In the genomic region with DNA sequence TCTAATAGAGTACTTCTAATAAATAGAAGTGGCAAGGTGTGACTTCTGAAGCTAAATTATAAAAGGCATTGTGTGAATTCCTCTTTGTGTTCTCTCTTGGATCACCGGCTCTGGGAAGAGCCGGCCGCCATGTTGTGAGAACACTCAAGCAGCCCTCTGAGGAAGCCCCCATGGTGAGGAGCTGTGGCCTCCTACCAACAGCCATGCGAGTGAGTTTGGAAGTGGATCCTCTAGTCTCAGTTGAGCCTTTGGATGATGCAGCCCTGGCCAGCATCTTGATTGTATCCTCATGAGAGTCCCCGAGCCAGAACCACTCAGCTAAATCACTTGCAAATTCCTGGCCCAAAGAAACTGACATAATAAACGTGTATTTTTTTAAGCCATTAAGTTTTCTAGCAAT, we compare ENCODE assay signal across 1 cellular context.
TF ChIP-seq lines count a peak whose summit lies in the region.

No MANE protein-coding gene starts in this region.

TF ChIP-seq in GM23338, 12 proteins besides CTCF, POLR2A, EP300 and RAD21:
- TF ChIP-seq, protein P1, sequence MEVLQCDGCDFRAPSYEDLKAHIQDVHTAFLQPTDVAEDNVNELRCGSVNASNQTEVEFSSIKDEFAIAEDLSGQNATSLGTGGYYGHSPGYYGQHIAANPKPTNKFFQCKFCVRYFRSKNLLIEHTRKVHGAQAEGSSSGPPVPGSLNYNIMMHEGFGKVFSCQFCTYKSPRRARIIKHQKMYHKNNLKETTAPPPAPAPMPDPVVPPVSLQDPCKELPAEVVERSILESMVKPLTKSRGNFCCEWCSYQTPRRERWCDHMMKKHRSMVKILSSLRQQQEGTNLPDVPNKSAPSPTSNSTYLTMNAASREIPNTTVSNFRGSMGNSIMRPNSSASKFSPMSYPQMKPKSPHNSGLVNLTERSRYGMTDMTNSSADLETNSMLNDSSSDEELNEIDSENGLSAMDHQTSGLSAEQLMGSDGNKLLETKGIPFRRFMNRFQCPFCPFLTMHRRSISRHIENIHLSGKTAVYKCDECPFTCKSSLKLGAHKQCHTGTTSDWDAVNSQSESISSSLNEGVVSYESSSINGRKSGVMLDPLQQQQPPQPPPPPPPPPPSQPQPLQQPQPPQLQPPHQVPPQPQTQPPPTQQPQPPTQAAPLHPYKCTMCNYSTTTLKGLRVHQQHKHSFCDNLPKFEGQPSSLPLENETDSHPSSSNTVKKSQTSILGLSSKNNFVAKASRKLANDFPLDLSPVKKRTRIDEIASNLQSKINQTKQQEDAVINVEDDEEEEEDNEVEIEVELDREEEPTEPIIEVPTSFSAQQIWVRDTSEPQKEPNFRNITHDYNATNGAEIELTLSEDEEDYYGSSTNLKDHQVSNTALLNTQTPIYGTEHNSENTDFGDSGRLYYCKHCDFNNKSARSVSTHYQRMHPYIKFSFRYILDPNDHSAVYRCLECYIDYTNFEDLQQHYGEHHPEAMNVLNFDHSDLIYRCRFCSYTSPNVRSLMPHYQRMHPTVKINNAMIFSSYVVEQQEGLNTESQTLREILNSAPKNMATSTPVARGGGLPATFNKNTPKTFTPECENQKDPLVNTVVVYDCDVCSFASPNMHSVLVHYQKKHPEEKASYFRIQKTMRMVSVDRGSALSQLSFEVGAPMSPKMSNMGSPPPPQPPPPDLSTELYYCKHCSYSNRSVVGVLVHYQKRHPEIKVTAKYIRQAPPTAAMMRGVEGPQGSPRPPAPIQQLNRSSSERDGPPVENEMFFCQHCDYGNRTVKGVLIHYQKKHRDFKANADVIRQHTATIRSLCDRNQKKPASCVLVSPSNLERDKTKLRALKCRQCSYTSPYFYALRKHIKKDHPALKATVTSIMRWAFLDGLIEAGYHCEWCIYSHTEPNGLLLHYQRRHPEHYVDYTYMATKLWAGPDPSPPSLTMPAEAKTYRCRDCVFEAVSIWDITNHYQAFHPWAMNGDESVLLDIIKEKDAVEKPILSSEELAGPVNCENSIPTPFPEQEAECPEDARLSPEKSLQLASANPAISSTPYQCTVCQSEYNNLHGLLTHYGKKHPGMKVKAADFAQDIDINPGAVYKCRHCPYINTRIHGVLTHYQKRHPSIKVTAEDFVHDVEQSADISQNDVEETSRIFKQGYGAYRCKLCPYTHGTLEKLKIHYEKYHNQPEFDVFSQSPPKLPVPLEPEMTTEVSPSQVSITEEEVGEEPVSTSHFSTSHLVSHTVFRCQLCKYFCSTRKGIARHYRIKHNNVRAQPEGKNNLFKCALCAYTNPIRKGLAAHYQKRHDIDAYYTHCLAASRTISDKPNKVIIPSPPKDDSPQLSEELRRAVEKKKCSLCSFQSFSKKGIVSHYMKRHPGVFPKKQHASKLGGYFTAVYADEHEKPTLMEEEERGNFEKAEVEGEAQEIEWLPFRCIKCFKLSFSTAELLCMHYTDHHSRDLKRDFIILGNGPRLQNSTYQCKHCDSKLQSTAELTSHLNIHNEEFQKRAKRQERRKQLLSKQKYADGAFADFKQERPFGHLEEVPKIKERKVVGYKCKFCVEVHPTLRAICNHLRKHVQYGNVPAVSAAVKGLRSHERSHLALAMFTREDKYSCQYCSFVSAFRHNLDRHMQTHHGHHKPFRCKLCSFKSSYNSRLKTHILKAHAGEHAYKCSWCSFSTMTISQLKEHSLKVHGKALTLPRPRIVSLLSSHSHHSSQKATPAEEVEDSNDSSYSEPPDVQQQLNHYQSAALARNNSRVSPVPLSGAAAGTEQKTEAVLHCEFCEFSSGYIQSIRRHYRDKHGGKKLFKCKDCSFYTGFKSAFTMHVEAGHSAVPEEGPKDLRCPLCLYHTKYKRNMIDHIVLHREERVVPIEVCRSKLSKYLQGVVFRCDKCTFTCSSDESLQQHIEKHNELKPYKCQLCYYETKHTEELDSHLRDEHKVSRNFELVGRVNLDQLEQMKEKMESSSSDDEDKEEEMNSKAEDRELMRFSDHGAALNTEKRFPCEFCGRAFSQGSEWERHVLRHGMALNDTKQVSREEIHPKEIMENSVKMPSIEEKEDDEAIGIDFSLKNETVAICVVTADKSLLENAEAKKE (CRISPR knock-in tag; IDR thresholded peaks at IDR 0.05) = no peak
- TF ChIP-seq POLR2AphosphoS5 (IDR thresholded peaks at IDR 0.05; ENCODE audit: low read depth) = no peak
- TF ChIP-seq EZH2 (IDR thresholded peaks at IDR 0.05; ENCODE audit: low read depth, unreplicated experiment) = no peak
